Comparison of ENCODE assay signal across 8 cellular contexts in the genomic region with DNA sequence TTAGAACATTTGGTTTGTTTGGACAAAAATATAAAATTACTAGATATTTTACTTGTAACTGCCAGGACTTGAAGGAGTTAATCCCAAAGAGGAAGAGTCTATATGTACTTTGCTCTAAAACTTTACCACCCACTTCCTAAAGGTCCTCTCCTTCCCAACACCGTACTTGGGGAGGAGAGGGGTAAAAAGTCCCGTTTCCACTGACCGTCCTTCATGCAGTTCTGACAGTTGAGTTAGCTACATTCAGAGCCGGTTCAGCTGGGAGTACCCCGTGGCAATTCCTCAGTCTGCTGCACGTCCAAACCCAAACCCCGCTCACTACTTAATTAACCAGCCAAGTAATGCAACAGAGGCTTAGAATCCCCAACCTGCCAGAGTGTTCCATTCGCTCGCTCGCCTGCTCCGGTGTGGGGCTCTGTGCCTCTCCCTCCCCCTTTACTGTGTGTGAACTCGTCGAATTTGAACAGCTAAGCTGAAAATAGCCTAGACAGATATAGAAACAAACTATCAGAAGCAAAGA.
DNase-seq lines count a peak whose midpoint lies in the region; ATAC-seq and TF ChIP-seq lines count a peak whose summit lies in the region.

No MANE protein-coding gene starts in this region.

- peak overlapping the region; percentile 92 to 98 (median 98) for H3K27ac ChIP-seq in transverse colon

- H3K36me3 Mint-ChIP-seq in naive thymus-derived CD8-positive, alpha-beta T cell = peaks cover 0 to 2% (median 0%) of the 10 kb centered on the region in 3 donors

- TF ChIP-seq EP300 in transverse colon (IDR thresholded peaks at IDR 0.05; ENCODE audit: low read depth) = no peak

- intact Hi-C loops in transverse colon (cut with DNase I; ENCODE audit: low total_unique reads) = loop anchor here (10.0 kb wide), 1 partner anchor 521 kb away; the partner anchor contains the start of gene FOXP1

- TF ChIP-seq CTCF in transverse colon (IDR thresholded peaks at IDR 0.05) = no peak

- in situ Hi-C loops in transverse colon (cut with MboI; ENCODE audit: low pct_ligation_motif_present in 1 of 4, low pct_unique_long_range_greater_than_20kb in 1 of 4, low sequenced_read_pairs in 3 of 4) = loop anchor here in 1 of 4 donors (25.0 kb wide), 1 partner anchor 523 kb away; the partner anchor contains the start of gene FOXP1

- peak overlapping the region; percentile 49 to 85 (median 70) for H3K4me3 ChIP-seq in transverse colon

- peak; percentile 20 to 23 for ATAC-seq in naive thymus-derived CD8-positive, alpha-beta T cell
- ATAC-seq in GM18505 (IDR thresholded peaks at IDR 0.05; ENCODE audit: unreplicated experiment) = no peak

- no peaks in the 10 kb centered on the region for H3K36me3 ChIP-seq in transverse colon

- TF ChIP-seq POLR2A in transverse colon (IDR thresholded peaks at IDR 0.05) (no peak), GM18505 (IDR thresholded peaks at IDR 0.05; ENCODE audit: borderline replicate concordance, extremely low read depth, insufficient read depth, insufficient read length) (no peak)

- DNase-seq in GM03348 (ENCODE audit: low spot score) (peak; percentile 32), LHCN-M2 (ENCODE audit: low read depth) (peak; percentile 40), fibroblast of gingiva (ENCODE audit: low read depth) (peak; percentile 19), transverse colon (no peak), DMS153 treated with DMSO at 0.1 percent for 48 hours (lab: John Stamatoyannopoulos, UW; ENCODE audit: unreplicated experiment) (no peak)
- peak; percentile 74 for DNase-seq in activated CD8-positive, alpha-beta memory T cell treated with anti-CD3 and anti-CD28 coated beads, Interleukin-2, amount 50 U/mL, for 48 hours
- peak in 3 of 10 donors; percentile 22 to 59 (median 38) for DNase-seq in naive thymus-derived CD8-positive, alpha-beta T cell

- POLR2A ChIA-PET in naive thymus-derived CD8-positive, alpha-beta T cell (lab: Charles Lee) = interaction anchor here (0.5 to 2.9 kb wide), 15 partner anchors 12 to 519 kb away, joined by 3 to 24 read pairs (median 3); partner anchors contain the start of gene FOXP1

- H3K27ac Mint-ChIP-seq in naive thymus-derived CD8-positive, alpha-beta T cell = no peak overlapping the region

- no peaks in the 10 kb centered on the region for H3K9me3 ChIP-seq in transverse colon

- no peaks in the 10 kb centered on the region for H3K27me3 Mint-ChIP-seq in naive thymus-derived CD8-positive, alpha-beta T cell

- WGBS in transverse colon (ENCODE audit: low coverage in 1 of 2), 2 donors = 1 to 2% methylated on average over 9 to 13 of the region's 13 CpGs

- H3K27me3 ChIP-seq in transverse colon = no peaks in the 10 kb centered on the region

- no peak overlapping the region for H3K4me3 Mint-ChIP-seq in naive thymus-derived CD8-positive, alpha-beta T cell

- H3K4me1 Mint-ChIP-seq in naive thymus-derived CD8-positive, alpha-beta T cell = peaks cover 29 to 71% (median 48%) of the 10 kb centered on the region in 4 donors

- H3K4me1 ChIP-seq in transverse colon = peaks cover 24 to 80% (median 57%) of the 10 kb centered on the region in 4 donors

- H3K9me3 Mint-ChIP-seq in naive thymus-derived CD8-positive, alpha-beta T cell = no peaks in the 10 kb centered on the region

Comparison
In these comparisons a context has a peak if more than half of its experiments do, and no peak if none do; other contexts are left out.
1. DNase-seq: peak in GM03348 (single experiment), LHCN-M2 (single experiment), activated CD8-positive, alpha-beta memory T cell treated with anti-CD3 and anti-CD28 coated beads, Interleukin-2, amount 50 U/mL, for 48 hours (single experiment) and fibroblast of gingiva (single experiment); none in transverse colon (single experiment) and DMS153 treated with DMSO at 0.1 percent for 48 hours (single experiment).